ENCODE assay signal across 10 cellular contexts in the genomic region with DNA sequence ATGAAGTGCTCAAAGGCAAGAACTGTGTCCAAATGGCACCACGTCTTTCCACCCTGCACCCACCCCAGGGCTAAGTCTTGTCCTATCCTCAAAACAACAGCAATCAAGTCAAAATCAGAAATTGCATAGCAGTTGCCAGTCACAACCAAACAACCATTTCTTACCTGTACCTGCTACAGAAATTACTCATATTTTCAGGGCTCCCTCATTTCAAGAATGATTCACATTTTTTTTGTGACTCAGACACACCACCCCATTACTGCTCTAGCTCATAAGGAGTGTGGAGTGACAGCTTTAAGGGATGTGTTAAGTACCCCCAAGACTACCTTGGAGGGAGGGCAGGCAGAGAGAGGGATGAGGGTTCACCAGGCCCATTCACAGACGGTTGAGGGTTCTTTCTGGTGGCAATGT.
A peak's percentile ranks its signal among the peaks of the same experiment; 100 is the strongest.
DNase-seq lines count a peak whose midpoint lies in the region; ATAC-seq lines count a peak whose summit lies in the region.
"Had no signal": no experiment of that assay in that cellular context is flagged by ENCODE, and none has a peak within 500 bp of the region (broad histone marks: within the 10 kb centered on the region; RNA-seq: fewer than 3 reads in every experiment).

No MANE protein-coding gene starts in this region.

- peak; percentile 37 for DNase-seq in activated T-cell treated with anti-CD3 and anti-CD28 coated beads for 24 hours (ENCODE audit: low read depth)
- no peak for DNase-seq in activated T-cell treated with anti-CD3 and anti-CD28 coated beads, Interleukin-2, amount 50 U/mL, for 1 hour
- peak; percentile 40 for DNase-seq in stimulated activated naive CD8-positive, alpha-beta T cell treated with anti-CD3 and anti-CD28 coated beads, Interleukin-15, Interleukin-2, amounts not matched to agents 100 U/mL and 50 U/mL, for 24 hours
- DNase-seq in NCI-H774 (lab: John Stamatoyannopoulos, UW) = no peak
- DNase-seq in posterior cingulate gyrus = no peak
- DNase-seq: activated B cell treated with CpG ODN at 0.5 μM for 24 hours, NCI-H1436 treated with DMSO at 0.1 percent for 48 hours had no signal

- intact Hi-C loops in posterior cingulate gyrus (cut with DNase I) = no loop called here

- no peaks in the 10 kb centered on the region for H3K27me3 Mint-ChIP-seq in activated T-helper 17 cell treated with anti-CD3 and anti-CD28 coated beads, Interleukin-2, amount 50 U/mL, for 72 hours
- H3K27me3 Mint-ChIP-seq: activated B cell treated with CpG ODN at 0.5 μM for 24 hours had no signal

- peak; percentile 71 for ATAC-seq in HG03095 (IDR thresholded peaks at IDR 0.05; ENCODE audit: unreplicated experiment)
- peak; percentile 90 for ATAC-seq in activated T-helper 17 cell treated with anti-CD3 and anti-CD28 coated beads, Interleukin-2, amount 50 U/mL, for 72 hours (replicated peaks)
- ATAC-seq in stimulated activated naive CD8-positive, alpha-beta T cell treated with anti-CD3 and anti-CD28 coated beads, Interleukin-15, Interleukin-2, amounts not matched to agents 100 U/mL and 50 U/mL, for 24 hours = peak; percentile 96
- ATAC-seq in GM19023 (IDR thresholded peaks at IDR 0.05; ENCODE audit: unreplicated experiment) = no peak

- H3K36me3 Mint-ChIP-seq in activated T-helper 17 cell treated with anti-CD3 and anti-CD28 coated beads, Interleukin-2, amount 50 U/mL, for 72 hours (ENCODE audit: low read depth) = peaks cover 11% of the 10 kb centered on the region

- peak overlapping the region; percentile 98 for H3K27ac Mint-ChIP-seq in activated T-helper 17 cell treated with anti-CD3 and anti-CD28 coated beads, Interleukin-2, amount 50 U/mL, for 72 hours
- H3K27ac Mint-ChIP-seq: activated B cell treated with CpG ODN at 0.5 μM for 24 hours had no signal

- H3K4me3 Mint-ChIP-seq in activated T-helper 17 cell treated with anti-CD3 and anti-CD28 coated beads, Interleukin-2, amount 50 U/mL, for 72 hours = peak overlapping the region; percentile 72
- H3K4me3 Mint-ChIP-seq: activated B cell treated with CpG ODN at 0.5 μM for 24 hours had no signal

- H3K9me3 Mint-ChIP-seq in activated T-helper 17 cell treated with anti-CD3 and anti-CD28 coated beads, Interleukin-2, amount 50 U/mL, for 72 hours = no peaks in the 10 kb centered on the region
- H3K9me3 Mint-ChIP-seq: activated B cell treated with CpG ODN at 0.5 μM for 24 hours had no signal

- peaks cover 36% of the 10 kb centered on the region for H3K4me1 Mint-ChIP-seq in activated T-helper 17 cell treated with anti-CD3 and anti-CD28 coated beads, Interleukin-2, amount 50 U/mL, for 72 hours
- H3K4me1 Mint-ChIP-seq: activated B cell treated with CpG ODN at 0.5 μM for 24 hours had no signal

Comparison
In these comparisons a context has a peak if more than half of its experiments do, and no peak if none do; other contexts are left out.
1. DNase-seq: peak in activated T-cell treated with anti-CD3 and anti-CD28 coated beads for 24 hours (single experiment) and stimulated activated naive CD8-positive, alpha-beta T cell treated with anti-CD3 and anti-CD28 coated beads, Interleukin-15, Interleukin-2, amounts not matched to agents 100 U/mL and 50 U/mL, for 24 hours (single experiment); none in activated T-cell treated with anti-CD3 and anti-CD28 coated beads, Interleukin-2, amount 50 U/mL, for 1 hour (single experiment), NCI-H774 (single experiment) and posterior cingulate gyrus (0 of 10).